In genomic region chr3:158505117-158505516, GRCh38 we compare ENCODE assay signal across 5 cellular contexts.
"Had no signal": no experiment of that assay in that cellular context is flagged by ENCODE, and none has a peak within 500 bp of the region (broad histone marks: within the 10 kb centered on the region; RNA-seq: fewer than 3 reads in every experiment).

No MANE protein-coding gene starts in this region.

- H3K27ac ChIP-seq: HL-60 had no signal

- ATAC-seq: GM23338, HepG2 had no signal

- H3K4me3 ChIP-seq: GM23338 had no signal

- DNase-seq: H9, HCEC 1CT had no signal
